Comparison of ENCODE assay signal across 8 cellular contexts in genomic region chr7:99500637-99501009, GRCh38. TPM values are rescaled to one million over a fixed set of nuclear protein-coding genes. Genes with fewer than 3 reads are reported as not detected.
A peak's percentile ranks its signal among the peaks of the same experiment; 100 is the strongest.
DNase-seq lines count a peak whose midpoint lies in the region; TF ChIP-seq lines count a peak whose summit lies in the region.

No MANE protein-coding gene starts in this region.

- H3K4me3 ChIP-seq in mammary epithelial cell (replicated peaks in 1 of 3; ENCODE audit: insufficient read depth in 1 of 3, low read depth in 2 of 3, low read length in 3 of 3) (peak overlapping the region; percentile 63 to 91 (median 73)), mesodermal cell (ENCODE audit: extremely low read depth, insufficient read depth, low read length, poor library complexity, severe bottlenecking) (peak overlapping the region; percentile 98), uterus (peak overlapping the region; percentile 81 to 84)

- H4K20me1 ChIP-seq in mammary epithelial cell (ENCODE audit: insufficient read depth, low read length) = no peaks in the 10 kb centered on the region

- 74% methylated on average over 13 of the region's 16 CpGs for WGBS in mammary epithelial cell (ENCODE audit: low coverage, missing lambda C conversion rate)
- WGBS in mesodermal cell (ENCODE audit: insufficient coverage in 2 of 2), 2 experiments = 61 to 65% methylated on average over 9 to 12 of the region's 16 CpGs

- H3K9ac ChIP-seq in mammary epithelial cell (ENCODE audit: insufficient read depth, low read length) = peak overlapping the region; percentile 93

- TF ChIP-seq POLR2A in uterus (IDR thresholded peaks at IDR 0.05) = no peak

- H3K79me2 ChIP-seq in mammary epithelial cell (ENCODE audit: insufficient read depth, low read length) = peaks cover 57% of the 10 kb centered on the region

- H3K36me3 ChIP-seq in mammary epithelial cell (ENCODE audit: insufficient read depth, low read length) (peaks cover 4% of the 10 kb centered on the region), mesodermal cell (ENCODE audit: control insufficient read depth, insufficient read depth, low read length) (peaks cover 23% of the 10 kb centered on the region), uterus (no peaks in the 10 kb centered on the region)

- H3K9me3 ChIP-seq in mammary epithelial cell (replicated peaks; ENCODE audit: insufficient read depth, low read length) (no peaks in the 10 kb centered on the region), mesodermal cell (ENCODE audit: control insufficient read depth, low read length) (no peaks in the 10 kb centered on the region), uterus (no peaks in the 10 kb centered on the region)

- H3K27me3 Mint-ChIP-seq in activated naive CD4-positive, alpha-beta T cell treated with anti-CD3 and anti-CD28 coated beads, Interleukin-2, amount 50 U/mL, for 24 hours = no peaks in the 10 kb centered on the region

- H3K4me1 Mint-ChIP-seq in activated naive CD4-positive, alpha-beta T cell treated with anti-CD3 and anti-CD28 coated beads, Interleukin-2, amount 50 U/mL, for 24 hours = peaks cover 29% of the 10 kb centered on the region

- BruUV-seq in mammary epithelial cell (replicated peaks; lab: Mats Ljungman, UMichigan) = no TSS peak

- intact Hi-C loops in mammary epithelial cell (cut with micrococcal nuclease) = loop anchor here (1.0 to 5.0 kb wide), 2 partner anchors 28 to 117 kb away; partner anchors contain the start of genes ZNF789 and ZSCAN25
- intact Hi-C loops in uterus (cut with DNase I; ENCODE audit: low total_unique reads) = loop anchor here (5.0 kb wide), 1 partner anchor 52 kb away; the partner anchor contains the start of gene FAM200A

- H3K27ac ChIP-seq in mammary epithelial cell (ENCODE audit: insufficient read depth, low read depth, low read length) (peak overlapping the region; percentile 91), mesodermal cell (ENCODE audit: low read depth, low read length, severe bottlenecking) (no peak overlapping the region), uterus (peak overlapping the region; percentile 88 to 92)

- peak overlapping the region; percentile 99 for H3K4me3 Mint-ChIP-seq in activated naive CD4-positive, alpha-beta T cell treated with anti-CD3 and anti-CD28 coated beads, Interleukin-2, amount 50 U/mL, for 24 hours

- no peaks in the 10 kb centered on the region for H3K9me3 Mint-ChIP-seq in activated naive CD4-positive, alpha-beta T cell treated with anti-CD3 and anti-CD28 coated beads, Interleukin-2, amount 50 U/mL, for 24 hours

- no peak for TF ChIP-seq CTCF in mammary epithelial cell (conservative IDR thresholded peaks at IDR 0.05 in 1 of 2, IDR thresholded peaks at IDR 0.05 in 1 of 2; ENCODE audit: extremely low read depth in 1 of 2, insufficient read depth in 1 of 2, low read depth in 1 of 2, low read length in 2 of 2)
- no peak for TF ChIP-seq CTCF in uterus (IDR thresholded peaks at IDR 0.05)

- peaks cover 12% of the 10 kb centered on the region for H3K36me3 Mint-ChIP-seq in activated naive CD4-positive, alpha-beta T cell treated with anti-CD3 and anti-CD28 coated beads, Interleukin-2, amount 50 U/mL, for 24 hours

- peak overlapping the region; percentile 99 for H3K27ac Mint-ChIP-seq in activated naive CD4-positive, alpha-beta T cell treated with anti-CD3 and anti-CD28 coated beads, Interleukin-2, amount 50 U/mL, for 24 hours

- H3K27me3 ChIP-seq in mammary epithelial cell (ENCODE audit: insufficient read depth, low read length) (no peaks in the 10 kb centered on the region), uterus (no peaks in the 10 kb centered on the region)

- H3K4me1 ChIP-seq in mammary epithelial cell (ENCODE audit: insufficient read depth, low read length) = peaks cover 12% of the 10 kb centered on the region
- peaks cover 4% of the 10 kb centered on the region for H3K4me1 ChIP-seq in mesodermal cell (ENCODE audit: control insufficient read depth, insufficient read depth, low read length, poor library complexity, severe bottlenecking)
- H3K4me1 ChIP-seq in uterus = peaks cover 0 to 4% of the 10 kb centered on the region in 2 donors

- CTCF ChIA-PET in mammary epithelial cell (lab: Charles Lee; ENCODE audit: low non-redundant PET) = no interaction called here

- dilution Hi-C loops in mammary epithelial cell (cut with HindIII; ENCODE audit: low sequenced_read_pairs) = no loop called here

- in situ Hi-C loops in mammary epithelial cell (cut with MboI; ENCODE audit: low sequenced_read_pairs in 2 of 2) = loop anchor here in 1 of 2 donors (10.0 kb wide), 1 partner anchor 114 kb away; the partner anchor contains the start of gene ZSCAN25

- no peak for DNase-seq in activated naive CD4-positive, alpha-beta T cell treated with anti-CD3 and anti-CD28 coated beads, Interleukin-2, amount 50 U/mL, for 16 hours
- DNase-seq in mammary epithelial cell (no peak), uterus (no peak), pons (ENCODE audit: low spot score) (no peak), NCI-H526 treated with DMSO at 0.1 percent for 48 hours (lab: John Stamatoyannopoulos, UW) (no peak)
- DNase-seq in activated CD4-positive, alpha-beta T cell treated with anti-CD3 and anti-CD28 coated beads, Interleukin-2, amount 50 U/mL, for 48 hours = no peak

- peak overlapping the region; percentile 91 for H3K4me2 ChIP-seq in mammary epithelial cell (ENCODE audit: insufficient read depth, low read depth, low read length)

- peak overlapping the region; percentile 98 for H2AFZ ChIP-seq in mammary epithelial cell (ENCODE audit: low read depth, low read length)

RNA-seq across cellular contexts. Expression of gene ZNF394, which starts 0.5 kb away (rescaled TPM):
- total RNA-seq in mammary epithelial cell (10 to 100 TPM; 17.2 to 19.2 TPM), uterus (10 to 100 TPM; 22.8 to 55.0 (median 43.3) TPM)
- 10.1 TPM for polyA plus RNA-seq in mammary epithelial cell
- polyA minus RNA-seq in mammary epithelial cell = 14.4 TPM
- 14.2 TPM for polyA plus RNA-seq in mesodermal cell (2013, experiment 1 of 2)
- polyA plus RNA-seq in mesodermal cell (2013, experiment 2 of 2) = 13.1 TPM

RNA-seq across cellular contexts. Expression of gene ZKSCAN5, which starts 3.8 kb away (rescaled TPM):
- total RNA-seq in mammary epithelial cell (10 to 100 TPM; 11.7 to 11.9 TPM), uterus (10 to 100 TPM in 1 of 4 donors, 1 to 10 TPM in 3; 3.1 to 15.5 (median 9.2) TPM)
- 7.1 TPM for polyA plus RNA-seq in mammary epithelial cell
- polyA minus RNA-seq in mammary epithelial cell = 14.0 TPM
- 15.0 TPM for polyA plus RNA-seq in mesodermal cell (2013, experiment 1 of 2)
- 15.1 TPM for polyA plus RNA-seq in mesodermal cell (2013, experiment 2 of 2)

RNA-seq across cellular contexts. Expression of gene ZNF789, which starts 27.9 kb away (rescaled TPM):
- total RNA-seq in mammary epithelial cell = 1 to 10 TPM; 6.0 to 8.6 TPM
- polyA plus RNA-seq in mammary epithelial cell = 3.8 TPM
- 3.0 TPM for polyA minus RNA-seq in mammary epithelial cell
- polyA plus RNA-seq in mesodermal cell (2013, experiment 1 of 2) = 8.5 TPM
- 7.0 TPM for polyA plus RNA-seq in mesodermal cell (2013, experiment 2 of 2)
- total RNA-seq in uterus = 10 to 100 TPM in 3 of 4 donors, 1 to 10 TPM in 1; 1.5 to 24.5 (median 16.8) TPM

RNA-seq across cellular contexts. Expression of gene ATP5MF, which starts 34.7 kb away (rescaled TPM):
- total RNA-seq in mammary epithelial cell = 100 to 1,000 TPM; 356 to 381 TPM
- polyA plus RNA-seq in mammary epithelial cell = 3,651 TPM
- 191 TPM for polyA minus RNA-seq in mammary epithelial cell
- polyA plus RNA-seq in mesodermal cell (2013, experiment 1 of 2) = 530 TPM
- polyA plus RNA-seq in mesodermal cell (2013, experiment 2 of 2) = 463 TPM
- total RNA-seq in uterus = 100 to 1,000 TPM; 135 to 598 (median 384) TPM

RNA-seq across cellular contexts. Expression of gene FAM200A, which starts 51.3 kb away (rescaled TPM):
- total RNA-seq in mammary epithelial cell (1 to 10 TPM; 4.6 to 7.8 TPM), uterus (10 to 100 TPM in 1 of 4 donors, 1 to 10 TPM in 3; 1.3 to 22.6 (median 5.1) TPM)
- polyA plus RNA-seq in mammary epithelial cell = 4.7 TPM
- polyA minus RNA-seq in mammary epithelial cell = 1.2 TPM
- polyA plus RNA-seq in mesodermal cell (2013, experiment 1 of 2) = 9.9 TPM
- polyA plus RNA-seq in mesodermal cell (2013, experiment 2 of 2) = 11.7 TPM
